8 cellular contexts compared by ENCODE assay signal in the genomic region with DNA sequence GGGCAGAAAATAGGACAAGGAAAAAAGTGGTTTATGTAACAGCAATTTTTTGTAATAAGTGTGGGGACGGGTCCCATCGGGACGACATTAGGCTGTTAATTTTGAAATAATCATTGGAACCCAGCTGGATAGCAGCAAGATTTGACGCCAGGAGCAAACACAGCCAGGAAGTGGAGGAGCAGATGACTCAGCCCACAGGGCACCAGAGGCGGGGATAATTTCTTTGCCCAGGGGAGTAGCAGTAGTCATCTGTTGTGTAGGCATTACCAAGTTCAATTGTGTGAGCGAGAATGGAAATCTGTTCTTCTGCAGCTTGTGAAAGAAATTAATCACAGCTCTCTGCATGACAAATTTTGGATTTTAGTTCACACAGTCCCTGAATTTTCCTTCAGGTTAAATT. TPM values are rescaled to one million over a fixed set of nuclear protein-coding genes. Genes with fewer than 3 reads are reported as not detected.
DNase-seq lines count a peak whose midpoint lies in the region; ATAC-seq and TF ChIP-seq lines count a peak whose summit lies in the region.

No MANE protein-coding gene starts in this region.

- H3K9me3 Mint-ChIP-seq in activated naive CD8-positive, alpha-beta T cell treated with anti-CD3 and anti-CD28 coated beads, Interleukin-2, amount 50 U/mL, for 24 hours = no peaks in the 10 kb centered on the region
- H3K9me3 Mint-ChIP-seq in activated naive CD8-positive, alpha-beta T cell treated with anti-CD3 and anti-CD28 coated beads for 36 hours = no peaks in the 10 kb centered on the region
- H3K9me3 Mint-ChIP-seq in type B pancreatic cell = peaks cover 5% of the 10 kb centered on the region
- no peaks in the 10 kb centered on the region for H3K9me3 Mint-ChIP-seq in T-helper 2 cell treated with Interferon-gamma antibody and Interleukin-4, amounts not matched to agents 5 μg/mL and 100 μg/mL, for 36 hours

- no peak overlapping the region for H3K27ac ChIP-seq in lower lobe of right lung

- intact Hi-C loops in lower lobe of right lung (cut with DNase I) = no loop called here

- peaks cover 11% of the 10 kb centered on the region for H3K4me1 ChIP-seq in lower lobe of right lung

- no peaks in the 10 kb centered on the region for H3K9me3 ChIP-seq in lower lobe of right lung

- H3K27me3 Mint-ChIP-seq in activated naive CD8-positive, alpha-beta T cell treated with anti-CD3 and anti-CD28 coated beads, Interleukin-2, amount 50 U/mL, for 24 hours = peaks cover 7% of the 10 kb centered on the region
- peaks cover 4% of the 10 kb centered on the region for H3K27me3 Mint-ChIP-seq in activated naive CD8-positive, alpha-beta T cell treated with anti-CD3 and anti-CD28 coated beads for 36 hours
- H3K27me3 Mint-ChIP-seq in type B pancreatic cell = no peaks in the 10 kb centered on the region
- no peaks in the 10 kb centered on the region for H3K27me3 Mint-ChIP-seq in T-helper 2 cell treated with Interferon-gamma antibody and Interleukin-4, amounts not matched to agents 5 μg/mL and 100 μg/mL, for 36 hours (ENCODE audit: low read depth)

- no peak overlapping the region for H3K4me3 Mint-ChIP-seq in activated naive CD8-positive, alpha-beta T cell treated with anti-CD3 and anti-CD28 coated beads, Interleukin-2, amount 50 U/mL, for 24 hours
- no peak overlapping the region for H3K4me3 Mint-ChIP-seq in activated naive CD8-positive, alpha-beta T cell treated with anti-CD3 and anti-CD28 coated beads for 36 hours
- H3K4me3 Mint-ChIP-seq in type B pancreatic cell = peak overlapping the region; percentile 51
- H3K4me3 Mint-ChIP-seq in T-helper 2 cell treated with Interferon-gamma antibody and Interleukin-4, amounts not matched to agents 5 μg/mL and 100 μg/mL, for 36 hours = no peak overlapping the region

- H3K36me3 Mint-ChIP-seq in activated naive CD8-positive, alpha-beta T cell treated with anti-CD3 and anti-CD28 coated beads, Interleukin-2, amount 50 U/mL, for 24 hours (ENCODE audit: low read depth) = no peaks in the 10 kb centered on the region
- no peaks in the 10 kb centered on the region for H3K36me3 Mint-ChIP-seq in activated naive CD8-positive, alpha-beta T cell treated with anti-CD3 and anti-CD28 coated beads for 36 hours
- no peaks in the 10 kb centered on the region for H3K36me3 Mint-ChIP-seq in type B pancreatic cell
- H3K36me3 Mint-ChIP-seq in T-helper 2 cell treated with Interferon-gamma antibody and Interleukin-4, amounts not matched to agents 5 μg/mL and 100 μg/mL, for 36 hours (ENCODE audit: low read depth) = no peaks in the 10 kb centered on the region

- H3K27me3 ChIP-seq in lower lobe of right lung (ENCODE audit: low read depth) = no peaks in the 10 kb centered on the region

- no peak for ATAC-seq in activated naive CD8-positive, alpha-beta T cell treated with anti-CD3 and anti-CD28 coated beads, Interleukin-2, amount 50 U/mL, for 24 hours
- peak; percentile 83 to 89 for ATAC-seq in lower lobe of right lung
- no peak for ATAC-seq in GM19397 (IDR thresholded peaks at IDR 0.05; ENCODE audit: unreplicated experiment)

- H3K36me3 ChIP-seq in lower lobe of right lung = no peaks in the 10 kb centered on the region

- no peak overlapping the region for H3K27ac Mint-ChIP-seq in activated naive CD8-positive, alpha-beta T cell treated with anti-CD3 and anti-CD28 coated beads, Interleukin-2, amount 50 U/mL, for 24 hours
- H3K27ac Mint-ChIP-seq in activated naive CD8-positive, alpha-beta T cell treated with anti-CD3 and anti-CD28 coated beads for 36 hours = no peak overlapping the region
- peak overlapping the region; percentile 79 for H3K27ac Mint-ChIP-seq in type B pancreatic cell
- no peak overlapping the region for H3K27ac Mint-ChIP-seq in T-helper 2 cell treated with Interferon-gamma antibody and Interleukin-4, amounts not matched to agents 5 μg/mL and 100 μg/mL, for 36 hours

- no peak overlapping the region for H3K4me3 ChIP-seq in lower lobe of right lung

- TF ChIP-seq CTCF in lower lobe of right lung (IDR thresholded peaks at IDR 0.05) = no peak
- no peak for TF ChIP-seq CTCF in type B pancreatic cell (conservative IDR thresholded peaks at IDR 0.05)

- peaks cover 14% of the 10 kb centered on the region for H3K4me1 Mint-ChIP-seq in activated naive CD8-positive, alpha-beta T cell treated with anti-CD3 and anti-CD28 coated beads, Interleukin-2, amount 50 U/mL, for 24 hours
- peaks cover 8% of the 10 kb centered on the region for H3K4me1 Mint-ChIP-seq in activated naive CD8-positive, alpha-beta T cell treated with anti-CD3 and anti-CD28 coated beads for 36 hours
- H3K4me1 Mint-ChIP-seq in type B pancreatic cell (ENCODE audit: unreplicated experiment) = peaks cover 41% of the 10 kb centered on the region
- H3K4me1 Mint-ChIP-seq in T-helper 2 cell treated with Interferon-gamma antibody and Interleukin-4, amounts not matched to agents 5 μg/mL and 100 μg/mL, for 36 hours (ENCODE audit: low read depth) = peaks cover 5% of the 10 kb centered on the region

- DNase-seq in activated naive CD8-positive, alpha-beta T cell treated with anti-CD3 and anti-CD28 coated beads, Interleukin-2, amount 50 U/mL, for 24 hours = peak; percentile 12
- no peak for DNase-seq in activated naive CD8-positive, alpha-beta T cell treated with anti-CD3 and anti-CD28 coated beads for 36 hours
- DNase-seq in NCI-H82 treated with DMSO at 0.1 percent for 48 hours (lab: John Stamatoyannopoulos, UW; ENCODE audit: unreplicated experiment) (peak; percentile 36), dermis microvascular lymphatic vessel endothelial cell (ENCODE audit: low read depth in 2 of 2) (peak; percentile 74 to 95), lower lobe of right lung (no peak), type B pancreatic cell (ENCODE audit: extremely low spot score, unreplicated experiment) (no peak)
- DNase-seq in T-helper 2 cell treated with Interferon-gamma antibody and Interleukin-4, amounts not matched to agents 5 μg/mL and 100 μg/mL, for 36 hours (ENCODE audit: low spot score) = no peak

RNA-seq across cellular contexts. Expression of a gene that starts 22.6 kb away (rescaled TPM):
- total RNA-seq in activated naive CD8-positive, alpha-beta T cell treated with anti-CD3 and anti-CD28 coated beads for 36 hours = not detected
- total RNA-seq in dermis microvascular lymphatic vessel endothelial cell = 92.9 and 94.6 TPM in 2 replicates
- total RNA-seq in lower lobe of right lung = 101 TPM
- 44.8 and 46.8 TPM in 2 replicates for total RNA-seq in type B pancreatic cell (ENCODE audit: low replicate concordance)

Comparison
In these comparisons a context has a peak if more than half of its experiments do, and no peak if none do; other contexts are left out.
1. DNase-seq: peak in activated naive CD8-positive, alpha-beta T cell treated with anti-CD3 and anti-CD28 coated beads, Interleukin-2, amount 50 U/mL, for 24 hours (single experiment), NCI-H82 treated with DMSO at 0.1 percent for 48 hours (single experiment) and dermis microvascular lymphatic vessel endothelial cell (2 of 2); none in activated naive CD8-positive, alpha-beta T cell treated with anti-CD3 and anti-CD28 coated beads for 36 hours (single experiment), lower lobe of right lung (single experiment), type B pancreatic cell (single experiment) and T-helper 2 cell treated with Interferon-gamma antibody and Interleukin-4, amounts not matched to agents 5 μg/mL and 100 μg/mL, for 36 hours (single experiment).
2. ATAC-seq: peak in lower lobe of right lung (2 of 2); none in activated naive CD8-positive, alpha-beta T cell treated with anti-CD3 and anti-CD28 coated beads, Interleukin-2, amount 50 U/mL, for 24 hours (single experiment) and GM19397 (single experiment).
3. RNA of a gene that starts 22.6 kb away (total RNA-seq): 101 TPM in lower lobe of right lung (single experiment), 92.9 to 94.6 TPM in dermis microvascular lymphatic vessel endothelial cell and 44.8 to 46.8 TPM in type B pancreatic cell; not detected in activated naive CD8-positive, alpha-beta T cell treated with anti-CD3 and anti-CD28 coated beads for 36 hours; every median in the first group is over 10 times any median in the second.